ENCODE assay signal across 1 cellular context in genomic region chr6:141846639-141847038, GRCh38.
TF ChIP-seq lines count a peak whose summit lies in the region.

No MANE protein-coding gene starts in this region.

TF ChIP-seq in WTC11, 78 proteins besides CTCF, POLR2A, EP300 and RAD21 (continued from another document):
- TF ChIP-seq, protein P1, sequence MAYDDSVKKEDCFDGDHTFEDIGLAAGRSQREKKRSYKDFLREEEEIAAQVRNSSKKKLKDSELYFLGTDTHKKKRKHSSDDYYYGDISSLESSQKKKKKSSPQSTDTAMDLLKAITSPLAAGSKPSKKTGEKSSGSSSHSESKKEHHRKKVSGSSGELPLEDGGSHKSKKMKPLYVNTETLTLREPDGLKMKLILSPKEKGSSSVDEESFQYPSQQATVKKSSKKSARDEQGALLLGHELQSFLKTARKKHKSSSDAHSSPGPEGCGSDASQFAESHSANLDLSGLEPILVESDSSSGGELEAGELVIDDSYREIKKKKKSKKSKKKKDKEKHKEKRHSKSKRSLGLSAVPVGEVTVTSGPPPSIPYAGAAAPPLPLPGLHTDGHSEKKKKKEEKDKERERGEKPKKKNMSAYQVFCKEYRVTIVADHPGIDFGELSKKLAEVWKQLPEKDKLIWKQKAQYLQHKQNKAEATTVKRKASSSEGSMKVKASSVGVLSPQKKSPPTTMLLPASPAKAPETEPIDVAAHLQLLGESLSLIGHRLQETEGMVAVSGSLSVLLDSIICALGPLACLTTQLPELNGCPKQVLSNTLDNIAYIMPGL (CRISPR knock-in tag; IDR thresholded peaks at IDR 0.05), result no peak
- TF ChIP-seq, protein P2, sequence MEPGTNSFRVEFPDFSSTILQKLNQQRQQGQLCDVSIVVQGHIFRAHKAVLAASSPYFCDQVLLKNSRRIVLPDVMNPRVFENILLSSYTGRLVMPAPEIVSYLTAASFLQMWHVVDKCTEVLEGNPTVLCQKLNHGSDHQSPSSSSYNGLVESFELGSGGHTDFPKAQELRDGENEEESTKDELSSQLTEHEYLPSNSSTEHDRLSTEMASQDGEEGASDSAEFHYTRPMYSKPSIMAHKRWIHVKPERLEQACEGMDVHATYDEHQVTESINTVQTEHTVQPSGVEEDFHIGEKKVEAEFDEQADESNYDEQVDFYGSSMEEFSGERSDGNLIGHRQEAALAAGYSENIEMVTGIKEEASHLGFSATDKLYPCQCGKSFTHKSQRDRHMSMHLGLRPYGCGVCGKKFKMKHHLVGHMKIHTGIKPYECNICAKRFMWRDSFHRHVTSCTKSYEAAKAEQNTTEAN (CRISPR knock-in tag; IDR thresholded peaks at IDR 0.05), result no peak
- no peak for TF ChIP-seq ZNF317 (CRISPR knock-in tag; IDR thresholded peaks at IDR 0.05; ENCODE audit: borderline replicate concordance, low read depth)
- TF ChIP-seq JUN (CRISPR knock-in tag; IDR thresholded peaks at IDR 0.05), result no peak
- TF ChIP-seq MLX (CRISPR knock-in tag; IDR thresholded peaks at IDR 0.05), result no peak
- no peak for TF ChIP-seq ZNF263 (CRISPR knock-in tag; IDR thresholded peaks at IDR 0.05; ENCODE audit: low read depth)
- no peak for TF ChIP-seq PRRX2 (CRISPR knock-in tag; IDR thresholded peaks at IDR 0.05)
- no peak for TF ChIP-seq ZNF425 (CRISPR knock-in tag; conservative IDR thresholded peaks at IDR 0.05)
